Comparison of ENCODE assay signal across 14 cellular contexts in genomic region chrX:39891781-39892180, GRCh38.
A peak's percentile ranks its signal among the peaks of the same experiment; 100 is the strongest.
DNase-seq lines count a peak whose midpoint lies in the region; ATAC-seq and TF ChIP-seq lines count a peak whose summit lies in the region.
"Had no signal": no experiment of that assay in that cellular context is flagged by ENCODE, and none has a peak within 500 bp of the region (broad histone marks: within the 10 kb centered on the region; RNA-seq: fewer than 3 reads in every experiment).

No MANE protein-coding gene starts in this region.

- intact Hi-C loops in ovary (cut with DNase I), result no loop called here

- H3K36me3 ChIP-seq in GM06990 (ENCODE audit: control insufficient read depth, insufficient read depth, low read length) (no peaks in the 10 kb centered on the region), ovary (no peaks in the 10 kb centered on the region), neuronal stem cell (replicated peaks in 1 of 2; ENCODE audit: control insufficient read depth in 2 of 2, insufficient read depth in 2 of 2, low read length in 2 of 2) (no peaks in the 10 kb centered on the region)
- H3K36me3 ChIP-seq: gastroesophageal sphincter, MG63 had no signal

- no peak overlapping the region for H2BK120ac ChIP-seq in neuronal stem cell (ENCODE audit: low read depth, low read length)

- TF ChIP-seq POLR2A in ovary (IDR thresholded peaks at IDR 0.05), result no peak

- no peaks in the 10 kb centered on the region for H3K9me3 ChIP-seq in ovary
- H3K9me3 ChIP-seq in neuronal stem cell (replicated peaks in 1 of 2; ENCODE audit: control insufficient read depth in 2 of 2, insufficient read depth in 1 of 2, low read depth in 1 of 2, low read length in 2 of 2), result no peaks in the 10 kb centered on the region
- H3K9me3 ChIP-seq: gastroesophageal sphincter, MG63 had no signal

- DNase-seq in GM06990 (ENCODE audit: extremely low read depth, insufficient read length) (peak; percentile 37), NOMO-1 (lab: John Stamatoyannopoulos, UW; ENCODE audit: unreplicated experiment in 2 of 2) (peak; percentile 75 to 83), foreskin keratinocyte (peak; percentile 74 to 84), ovary (no peak), neuronal stem cell (ENCODE audit: low spot score) (no peak), T1000 (lab: John Stamatoyannopoulos, UW) (no peak)
- no peak for DNase-seq in effector CD8-positive, alpha-beta T cell (lab: John Stamatoyannopoulos, UW)
- DNase-seq: DND-41, H7, MG63, retina, trophoblast cell had no signal

- H3K4ac ChIP-seq in neuronal stem cell (ENCODE audit: low read length), result no peak overlapping the region

- no peak overlapping the region for H3K4me2 ChIP-seq in neuronal stem cell (ENCODE audit: insufficient read depth, low read length, poor library complexity, severe bottlenecking)

- no peak overlapping the region for H2AFZ ChIP-seq in neuronal stem cell (ENCODE audit: low read length)

- H3K79me1 ChIP-seq in neuronal stem cell (ENCODE audit: low read depth, low read length), result no peaks in the 10 kb centered on the region

- H3K18ac ChIP-seq in neuronal stem cell (ENCODE audit: low read length), result no peak overlapping the region

- H3K4me3 ChIP-seq in GM06990 (replicated peaks; ENCODE audit: low read depth, low read length), result no peak overlapping the region
- no peak overlapping the region for H3K4me3 ChIP-seq in ovary
- no peak overlapping the region for H3K4me3 ChIP-seq in neuronal stem cell (ENCODE audit: low read length in 2 of 2)
- H3K4me3 ChIP-seq: gastroesophageal sphincter, MG63 had no signal

- no peak overlapping the region for H4K91ac ChIP-seq in neuronal stem cell (ENCODE audit: low read depth, low read length, poor library complexity)

- H3K23ac ChIP-seq in neuronal stem cell (ENCODE audit: low read depth, low read length, poor library complexity), result no peak overlapping the region

- H3K9ac ChIP-seq in neuronal stem cell (ENCODE audit: low read depth, low read length, poor library complexity), result no peak overlapping the region

- no peak overlapping the region for H3K14ac ChIP-seq in neuronal stem cell (ENCODE audit: low read length)

- no peak overlapping the region for H2BK5ac ChIP-seq in neuronal stem cell (ENCODE audit: low read length)

- H2AK5ac ChIP-seq in neuronal stem cell (ENCODE audit: low read depth, low read length), result no peak overlapping the region

- H2BK12ac ChIP-seq in neuronal stem cell (ENCODE audit: low read length), result no peak overlapping the region

- no peaks in the 10 kb centered on the region for H3K27me3 ChIP-seq in GM06990 (replicated peaks; ENCODE audit: control insufficient read depth, insufficient read depth, low read length)
- H3K27me3 ChIP-seq in foreskin keratinocyte, result no peaks in the 10 kb centered on the region
- H3K27me3 ChIP-seq in ovary, result no peaks in the 10 kb centered on the region
- H3K27me3 ChIP-seq in neuronal stem cell (ENCODE audit: control insufficient read depth in 3 of 3, insufficient read depth in 3 of 3, low read depth in 1 of 3, low read length in 3 of 3), result peaks cover 0 to 3% (median 0%) of the 10 kb centered on the region in 3 experiments
- H3K27me3 ChIP-seq: gastroesophageal sphincter, MG63 had no signal

- no peak overlapping the region for H4K8ac ChIP-seq in neuronal stem cell (ENCODE audit: low read depth, low read length)

- H2BK15ac ChIP-seq in neuronal stem cell (ENCODE audit: low read length), result no peak overlapping the region

- H3K27ac ChIP-seq in foreskin keratinocyte, result no peak overlapping the region
- no peak overlapping the region for H3K27ac ChIP-seq in ovary
- H3K27ac ChIP-seq in neuronal stem cell (replicated peaks; ENCODE audit: low read length), result no peak overlapping the region
- H3K27ac ChIP-seq: gastroesophageal sphincter had no signal

- no peak for TF ChIP-seq EP300 in ovary (IDR thresholded peaks at IDR 0.05)

- TF ChIP-seq CTCF in GM06990 (IDR thresholded peaks at IDR 0.05; ENCODE audit: insufficient read depth, low read length, poor library complexity, severe bottlenecking) (no peak), foreskin keratinocyte (conservative IDR thresholded peaks at IDR 0.05) (no peak), ovary (IDR thresholded peaks at IDR 0.05) (no peak)

- 81 to 86% (median 81%) methylated on average over 3 of the region's 3 CpGs for WGBS in ovary, 3 donors
- WGBS in neuronal stem cell (ENCODE audit: extremely low coverage in 2 of 2, insufficient read length in 2 of 2, insufficient replicate concordance in 1 of 2), 2 donors, result no CpG with 5 or more reads among the region's 3 CpGs

- peak; percentile 65 for ATAC-seq in GM21447 (IDR thresholded peaks at IDR 0.05; ENCODE audit: unreplicated experiment)
- ATAC-seq in foreskin keratinocyte, result peak; percentile 83
- ATAC-seq: gastroesophageal sphincter had no signal

- H3K4me1 ChIP-seq in foreskin keratinocyte, result peaks cover 13% of the 10 kb centered on the region
- H3K4me1 ChIP-seq in ovary (ENCODE audit: insufficient read depth), result no peaks in the 10 kb centered on the region
- H3K4me1 ChIP-seq in neuronal stem cell (ENCODE audit: control insufficient read depth in 2 of 2, insufficient read depth in 1 of 2, low read depth in 1 of 2, low read length in 2 of 2), result peaks cover 0 to 1% of the 10 kb centered on the region in 2 donors

Comparison
In these comparisons a context has a peak if more than half of its experiments do, and no peak if none do; other contexts are left out.
1. DNase-seq: peak in GM06990 (single experiment), NOMO-1 (2 of 2) and foreskin keratinocyte (2 of 2); none in effector CD8-positive, alpha-beta T cell (single experiment), ovary (0 of 5), neuronal stem cell (single experiment) and T1000 (single experiment).